Comparison of ENCODE assay signal across 8 cellular contexts in genomic region chr12:49974231-49974675, GRCh38. TPM values are rescaled to one million over a fixed set of nuclear protein-coding genes. Genes with fewer than 3 reads are reported as not detected.
A peak's percentile ranks its signal among the peaks of the same experiment; 100 is the strongest.
DNase-seq lines count a peak whose midpoint lies in the region; ATAC-seq, FAIRE-seq and TF ChIP-seq lines count a peak whose summit lies in the region.

No MANE protein-coding gene starts in this region.

- BruUV-seq in HepG2 (replicated peaks; lab: Mats Ljungman, UMichigan), result no TSS peak

- TF ChIP-seq CTCF in colonic mucosa (IDR thresholded peaks at IDR 0.05) (peak; percentile 30), HepG2 (CRISPR knock-in tag; IDR thresholded peaks at IDR 0.05) (peak; percentile 93)

- H3K27me3 ChIP-seq in colonic mucosa, result no peaks in the 10 kb centered on the region
- peaks cover 1 to 34% of the 10 kb centered on the region in 2 experiments for H3K27me3 ChIP-seq in HepG2 (ENCODE audit: control insufficient read depth in 1 of 2, insufficient read depth in 2 of 2, low read length in 2 of 2)
- no peaks in the 10 kb centered on the region for H3K27me3 ChIP-seq in aorta (ENCODE audit: control insufficient read depth in 1 of 2, insufficient read depth in 2 of 2, low read length in 1 of 2)

- no peaks in the 10 kb centered on the region for H3K27me3 Mint-ChIP-seq in activated T-cell treated with anti-CD3 and anti-CD28 coated beads, Interleukin-2, amount 50 U/mL, for 4 hours (ENCODE audit: low read depth)

- H3K36me3 Mint-ChIP-seq in activated T-cell treated with anti-CD3 and anti-CD28 coated beads, Interleukin-2, amount 50 U/mL, for 4 hours (ENCODE audit: insufficient read depth), result no peaks in the 10 kb centered on the region

- H3K27ac ChIP-seq in colonic mucosa (no peak overlapping the region), HepG2 (ENCODE audit: extremely low read length, insufficient read depth, low read length) (no peak overlapping the region), aorta (ENCODE audit: low read depth in 1 of 2, low read length in 2 of 2) (no peak overlapping the region)

- TF ChIP-seq RAD21 in HepG2 (CRISPR knock-in tag; IDR thresholded peaks at IDR 0.05), result peak; percentile 85

- POLR2A ChIA-PET in HepG2 (lab: Yijun Ruan, JAX), result interaction anchor here (1.0 to 1.3 kb wide), 2 partner anchors 9 to 110 kb away, joined by 4 to 6 read pairs; partner anchors contain the start of gene SMARCD1

- no peaks in the 10 kb centered on the region for H3K4me1 ChIP-seq in colonic mucosa
- H3K4me1 ChIP-seq in HepG2 (ENCODE audit: insufficient read depth, low read length), result peaks cover 56% of the 10 kb centered on the region
- H3K4me1 ChIP-seq in aorta (ENCODE audit: control insufficient read depth in 1 of 2, insufficient read depth in 2 of 2, low read length in 2 of 2), result no peaks in the 10 kb centered on the region

- H3K9ac ChIP-seq in colonic mucosa (ENCODE audit: low read depth in 2 of 2, low read length in 2 of 2) (peak overlapping the region in 1 of 2 donors; percentile 43), HepG2 (ENCODE audit: insufficient read depth, low read depth, low read length) (no peak overlapping the region)

- ATAC-seq in HepG2 (peak; percentile 87), aorta (ENCODE audit: low FRiP score) (peak; percentile 74), GM18907 (IDR thresholded peaks at IDR 0.05; ENCODE audit: unreplicated experiment) (no peak)
- no peak for ATAC-seq in activated T-cell treated with anti-CD3 and anti-CD28 coated beads, Interleukin-2, amount 50 U/mL, for 4 hours

- H2AFZ ChIP-seq in HepG2 (ENCODE audit: low read length), result no peak overlapping the region

- no peak for TF ChIP-seq POLR2A in HepG2 (IDR thresholded peaks at IDR 0.05; ENCODE audit: insufficient read depth in 1 of 2, low read depth in 2 of 2, low read length in 2 of 2)

- H3K9me3 Mint-ChIP-seq in activated T-cell treated with anti-CD3 and anti-CD28 coated beads, Interleukin-2, amount 50 U/mL, for 4 hours, result no peaks in the 10 kb centered on the region

- peak; percentile 61 for FAIRE-seq in HepG2 (lab: Jason Lieb, UNC)

- no peaks in the 10 kb centered on the region for H3K36me3 ChIP-seq in colonic mucosa
- H3K36me3 ChIP-seq in HepG2 (replicated peaks in 1 of 2; ENCODE audit: control insufficient read depth in 1 of 2, insufficient read depth in 2 of 2, low read length in 2 of 2), result no peaks in the 10 kb centered on the region
- H3K36me3 ChIP-seq in aorta (ENCODE audit: control insufficient read depth in 1 of 2, insufficient read depth in 2 of 2, low read length in 1 of 2), result no peaks in the 10 kb centered on the region

- no peak for TF ChIP-seq EP300 in HepG2 (IDR thresholded peaks at IDR 0.05; ENCODE audit: low read depth in 2 of 2, low read length in 2 of 2)
- no peak for TF ChIP-seq EP300 in HepG2 (CRISPR knock-in tag; IDR thresholded peaks at IDR 0.05; ENCODE audit: borderline replicate concordance)

- in situ Hi-C loops in HepG2 (cut with HindIII; ENCODE audit: extremely low pct_ligation_motif_present, low pct_unique_long_range_greater_than_20kb), result loop anchor here (5.0 kb wide), 1 partner anchor 83 kb away; the partner anchor contains the start of gene ASIC1

- H4K20me1 ChIP-seq in HepG2 (ENCODE audit: insufficient read depth, low read length), result no peaks in the 10 kb centered on the region

- no peaks in the 10 kb centered on the region for H3K9me3 ChIP-seq in colonic mucosa
- H3K9me3 ChIP-seq in HepG2 (ENCODE audit: low read length), result no peaks in the 10 kb centered on the region
- no peaks in the 10 kb centered on the region for H3K9me3 ChIP-seq in aorta (ENCODE audit: control insufficient read depth, low read length)

- no CpG with 5 or more reads among the region's 15 CpGs for WGBS in HepG2 (ENCODE audit: low lambda C conversion rate)
- 34 to 36% methylated on average over 15 of the region's 15 CpGs for WGBS in aorta, 2 donors

- H3K4me3 ChIP-seq in colonic mucosa, result no peak overlapping the region
- peak overlapping the region in 1 of 3 experiments; percentile 63; a peak in 1 of 6 replicates for H3K4me3 ChIP-seq in HepG2 (replicated peaks in 1 of 3; ENCODE audit: insufficient read depth in 1 of 3, low read depth in 2 of 3, low read length in 3 of 3)
- no peak overlapping the region for H3K4me3 ChIP-seq in aorta (ENCODE audit: low read length in 2 of 2)

- H3K4me1 Mint-ChIP-seq in activated T-cell treated with anti-CD3 and anti-CD28 coated beads, Interleukin-2, amount 50 U/mL, for 4 hours (ENCODE audit: low read depth), result no peaks in the 10 kb centered on the region

- no peaks in the 10 kb centered on the region for H3K79me2 ChIP-seq in HepG2 (ENCODE audit: insufficient read depth, low read length)

- peak overlapping the region; percentile 75 for H3K4me2 ChIP-seq in HepG2 (ENCODE audit: low read depth, low read length)

- peak; percentile 60 for DNase-seq in activated effector memory CD4-positive, alpha-beta T cell treated with anti-CD3 and anti-CD28 coated beads, Interleukin-2, amount 50 U/mL, for 16 hours
- DNase-seq in activated effector memory CD4-positive, alpha-beta T cell treated with Interleukin-2 at 50 U/mL for 16 hours, result no peak
- DNase-seq in colonic mucosa (peak; percentile 43), HepG2 (ENCODE audit: low spot score) (peak; percentile 58), aorta (peak; percentile 85 to 87)
- no peak for DNase-seq in activated T-cell treated with anti-CD3 and anti-CD28 coated beads, Interleukin-2, amount 50 U/mL, for 4 hours
- no peak for DNase-seq in activated CD4-positive, alpha-beta T cell treated with anti-CD3 and anti-CD28 coated beads for 4 hours

- intact Hi-C loops in colonic mucosa (cut with DNase I), result loop anchor here (5.0 kb wide), 1 partner anchor 93 kb away; no protein-coding TSS in a partner anchor
- intact Hi-C loops in HepG2 (cut with micrococcal nuclease; ENCODE audit: unreplicated experiment), result no loop called here
- intact Hi-C loops in aorta (cut with DNase I), result no loop called here

- H3K4me3 Mint-ChIP-seq in activated T-cell treated with anti-CD3 and anti-CD28 coated beads, Interleukin-2, amount 50 U/mL, for 4 hours, result no peak overlapping the region

- CTCF ChIA-PET in HepG2 (lab: Yijun Ruan, JAX; ENCODE audit: low intra/inter-chr PET ratio, low total read pairs), result interaction anchor here (0.6 to 1.4 kb wide), 4 partner anchors 24 to 101 kb away, joined by 3 to 4 read pairs (median 4); no protein-coding TSS in a partner anchor

RNA-seq across cellular contexts. Expression of gene AQP6, which starts 1.5 kb away (rescaled TPM):
- total RNA-seq in colonic mucosa, result not detected
- total RNA-seq in HepG2 (2016; rRNA removed; fragmentation: Illumina TruSeq; extraction: Trizol), result 0.51 and 1.3 TPM in 2 replicates
- 0.20 and 0.35 TPM in 2 replicates for total RNA-seq in HepG2 (2016; cell fraction: cytosol; rRNA removed; fragmentation: Illumina TruSeq; extraction: Trizol; ENCODE audit: low read depth)
- total RNA-seq in HepG2 (2016; cell fraction: insoluble cytoplasmic fraction; rRNA removed; fragmentation: Illumina TruSeq; extraction: Trizol), result 0.54 and 1.1 TPM in 2 replicates
- total RNA-seq in HepG2 (2016; cell fraction: membrane; rRNA removed; fragmentation: Illumina TruSeq; extraction: Trizol), result 0.55 and 0.59 TPM in 2 replicates
- 0.47 and 0.87 TPM in 2 replicates for total RNA-seq in HepG2 (2016; cell fraction: nucleus; rRNA removed; fragmentation: Illumina TruSeq; extraction: Trizol)
- polyA plus RNA-seq in HepG2 (2011; rRNA removed), result 0.32 and 0.38 TPM in 2 replicates
- polyA plus RNA-seq in HepG2 (2011; cell fraction: cytosol; rRNA removed), result 0.21 and 0.23 TPM in 2 replicates
- 0.64 and 0.79 TPM in 2 replicates for polyA plus RNA-seq in HepG2 (2011; cell fraction: nucleus; rRNA removed)
- polyA plus RNA-seq in HepG2 (2012), result 0.43 and 0.78 TPM in 2 replicates
- polyA plus RNA-seq in HepG2 (2016; cell fraction: cytosol; fragmentation: Illumina TruSeq; extraction: Trizol; ENCODE audit: low read depth), result 0.23 and 0.31 TPM in 2 replicates
- polyA plus RNA-seq in HepG2 (2016; cell fraction: insoluble cytoplasmic fraction; fragmentation: Illumina TruSeq; extraction: Trizol; ENCODE audit: low read depth), result 0.48 and 0.69 TPM in 2 replicates
- polyA plus RNA-seq in HepG2 (2016; cell fraction: membrane; fragmentation: Illumina TruSeq; extraction: Trizol; ENCODE audit: low read depth), result 0.23 and 0.48 TPM in 2 replicates
- polyA plus RNA-seq in HepG2 (2016; cell fraction: nucleus; fragmentation: Illumina TruSeq; extraction: Trizol; ENCODE audit: insufficient read depth, low read depth), result 1.6 and 2.3 TPM in 2 replicates
- polyA minus RNA-seq in HepG2 (2011; rRNA and poly(A)+ RNA removed; ENCODE audit: low replicate concordance), result 0.16 and 0.48 TPM in 2 replicates
- not detected in 2 replicates for polyA minus RNA-seq in HepG2 (2011; cell fraction: cytosol; rRNA and poly(A)+ RNA removed)
- polyA minus RNA-seq in HepG2 (2011; cell fraction: nucleus; rRNA and poly(A)+ RNA removed), result 0.25 TPM in 1 of 2 replicates, not detected in the other
- under 1 TPM in 1 of 2 donors, not detected in 1; 0.39 TPM for total RNA-seq in aorta
- not detected for polyA plus RNA-seq in aorta
- not detected for total RNA-seq in activated T-cell treated with anti-CD3 and anti-CD28 coated beads, Interleukin-2, amount 50 U/mL, for 4 hours

RNA-seq across cellular contexts. Expression of gene AQP5, which starts 12.6 kb away (rescaled TPM):
- total RNA-seq in colonic mucosa, result not detected
- total RNA-seq in HepG2 (2016; rRNA removed; fragmentation: Illumina TruSeq; extraction: Trizol), result not detected in 2 replicates
- not detected in 2 replicates for total RNA-seq in HepG2 (2016; cell fraction: cytosol; rRNA removed; fragmentation: Illumina TruSeq; extraction: Trizol; ENCODE audit: low read depth)
- not detected in 2 replicates for total RNA-seq in HepG2 (2016; cell fraction: insoluble cytoplasmic fraction; rRNA removed; fragmentation: Illumina TruSeq; extraction: Trizol)
- total RNA-seq in HepG2 (2016; cell fraction: membrane; rRNA removed; fragmentation: Illumina TruSeq; extraction: Trizol), result not detected in 2 replicates
- not detected in 2 replicates for total RNA-seq in HepG2 (2016; cell fraction: nucleus; rRNA removed; fragmentation: Illumina TruSeq; extraction: Trizol)
- not detected in 2 replicates for polyA plus RNA-seq in HepG2 (2011; rRNA removed)
- polyA plus RNA-seq in HepG2 (2011; cell fraction: cytosol; rRNA removed), result not detected in 2 replicates
- polyA plus RNA-seq in HepG2 (2011; cell fraction: nucleus; rRNA removed), result not detected in 2 replicates
- not detected in 2 replicates for polyA plus RNA-seq in HepG2 (2012)
- not detected in 2 replicates for polyA plus RNA-seq in HepG2 (2016; cell fraction: cytosol; fragmentation: Illumina TruSeq; extraction: Trizol; ENCODE audit: low read depth)
- not detected in 2 replicates for polyA plus RNA-seq in HepG2 (2016; cell fraction: insoluble cytoplasmic fraction; fragmentation: Illumina TruSeq; extraction: Trizol; ENCODE audit: low read depth)
- polyA plus RNA-seq in HepG2 (2016; cell fraction: membrane; fragmentation: Illumina TruSeq; extraction: Trizol; ENCODE audit: low read depth), result not detected in 2 replicates
- not detected in 2 replicates for polyA plus RNA-seq in HepG2 (2016; cell fraction: nucleus; fragmentation: Illumina TruSeq; extraction: Trizol; ENCODE audit: insufficient read depth, low read depth)
- 0.82 TPM in 1 of 2 replicates, not detected in the other for polyA minus RNA-seq in HepG2 (2011; rRNA and poly(A)+ RNA removed; ENCODE audit: low replicate concordance)
- not detected in 2 replicates for polyA minus RNA-seq in HepG2 (2011; cell fraction: cytosol; rRNA and poly(A)+ RNA removed)
- not detected in 2 replicates for polyA minus RNA-seq in HepG2 (2011; cell fraction: nucleus; rRNA and poly(A)+ RNA removed)
- 1 to 10 TPM in 1 of 2 donors, not detected in 1; 1.2 TPM for total RNA-seq in aorta
- polyA plus RNA-seq in aorta, result under 1 TPM in 1 of 2 donors, not detected in 1; 0.08 TPM
- total RNA-seq in activated T-cell treated with anti-CD3 and anti-CD28 coated beads, Interleukin-2, amount 50 U/mL, for 4 hours, result not detected

RNA-seq across cellular contexts. Expression of gene AQP2, which starts 23.7 kb away (rescaled TPM):
- total RNA-seq in colonic mucosa, result not detected
- not detected in 2 replicates for total RNA-seq in HepG2 (2016; rRNA removed; fragmentation: Illumina TruSeq; extraction: Trizol)
- total RNA-seq in HepG2 (2016; cell fraction: cytosol; rRNA removed; fragmentation: Illumina TruSeq; extraction: Trizol; ENCODE audit: low read depth), result not detected in 2 replicates
- total RNA-seq in HepG2 (2016; cell fraction: insoluble cytoplasmic fraction; rRNA removed; fragmentation: Illumina TruSeq; extraction: Trizol), result not detected in 2 replicates
- total RNA-seq in HepG2 (2016; cell fraction: membrane; rRNA removed; fragmentation: Illumina TruSeq; extraction: Trizol), result not detected in 2 replicates
- total RNA-seq in HepG2 (2016; cell fraction: nucleus; rRNA removed; fragmentation: Illumina TruSeq; extraction: Trizol), result not detected in 2 replicates
- polyA plus RNA-seq in HepG2 (2011; rRNA removed), result not detected in 2 replicates
- not detected in 2 replicates for polyA plus RNA-seq in HepG2 (2011; cell fraction: cytosol; rRNA removed)
- polyA plus RNA-seq in HepG2 (2011; cell fraction: nucleus; rRNA removed), result not detected in 2 replicates
- not detected in 2 replicates for polyA plus RNA-seq in HepG2 (2012)
- polyA plus RNA-seq in HepG2 (2016; cell fraction: cytosol; fragmentation: Illumina TruSeq; extraction: Trizol; ENCODE audit: low read depth), result not detected in 2 replicates
- polyA plus RNA-seq in HepG2 (2016; cell fraction: insoluble cytoplasmic fraction; fragmentation: Illumina TruSeq; extraction: Trizol; ENCODE audit: low read depth), result not detected in 2 replicates
- not detected in 2 replicates for polyA plus RNA-seq in HepG2 (2016; cell fraction: membrane; fragmentation: Illumina TruSeq; extraction: Trizol; ENCODE audit: low read depth)
- polyA plus RNA-seq in HepG2 (2016; cell fraction: nucleus; fragmentation: Illumina TruSeq; extraction: Trizol; ENCODE audit: insufficient read depth, low read depth), result not detected in 2 replicates
- not detected in 2 replicates for polyA minus RNA-seq in HepG2 (2011; rRNA and poly(A)+ RNA removed; ENCODE audit: low replicate concordance)
- not detected in 2 replicates for polyA minus RNA-seq in HepG2 (2011; cell fraction: cytosol; rRNA and poly(A)+ RNA removed)
- not detected in 2 replicates for polyA minus RNA-seq in HepG2 (2011; cell fraction: nucleus; rRNA and poly(A)+ RNA removed)
- total RNA-seq in aorta, result under 1 TPM in 1 of 2 donors, not detected in 1; 0.21 TPM
- not detected for polyA plus RNA-seq in aorta
- total RNA-seq in activated T-cell treated with anti-CD3 and anti-CD28 coated beads, Interleukin-2, amount 50 U/mL, for 4 hours, result not detected

RNA-seq across cellular contexts. Expression of gene RACGAP1, which starts 51.0 kb away (rescaled TPM):
- 10 to 100 TPM; 36.2 to 83.8 TPM for total RNA-seq in colonic mucosa
- total RNA-seq in HepG2 (2016; rRNA removed; fragmentation: Illumina TruSeq; extraction: Trizol), result 57.9 and 95.5 TPM in 2 replicates
- total RNA-seq in HepG2 (2016; cell fraction: cytosol; rRNA removed; fragmentation: Illumina TruSeq; extraction: Trizol; ENCODE audit: low read depth), result 19.2 and 25.1 TPM in 2 replicates
- total RNA-seq in HepG2 (2016; cell fraction: insoluble cytoplasmic fraction; rRNA removed; fragmentation: Illumina TruSeq; extraction: Trizol), result 56.8 and 91.5 TPM in 2 replicates
- total RNA-seq in HepG2 (2016; cell fraction: membrane; rRNA removed; fragmentation: Illumina TruSeq; extraction: Trizol), result 22.2 and 24.7 TPM in 2 replicates
- 29.8 and 36.8 TPM in 2 replicates for total RNA-seq in HepG2 (2016; cell fraction: nucleus; rRNA removed; fragmentation: Illumina TruSeq; extraction: Trizol)
- 14.0 and 16.7 TPM in 2 replicates for polyA plus RNA-seq in HepG2 (2011; rRNA removed)
- 11.8 and 12.2 TPM in 2 replicates for polyA plus RNA-seq in HepG2 (2011; cell fraction: cytosol; rRNA removed)
- polyA plus RNA-seq in HepG2 (2011; cell fraction: nucleus; rRNA removed), result 15.3 and 17.4 TPM in 2 replicates
- polyA plus RNA-seq in HepG2 (2012), result 13.0 and 24.8 TPM in 2 replicates
- 3.3 and 3.8 TPM in 2 replicates for polyA plus RNA-seq in HepG2 (2016; cell fraction: cytosol; fragmentation: Illumina TruSeq; extraction: Trizol; ENCODE audit: low read depth)
- 55.6 and 59.8 TPM in 2 replicates for polyA plus RNA-seq in HepG2 (2016; cell fraction: insoluble cytoplasmic fraction; fragmentation: Illumina TruSeq; extraction: Trizol; ENCODE audit: low read depth)
- polyA plus RNA-seq in HepG2 (2016; cell fraction: membrane; fragmentation: Illumina TruSeq; extraction: Trizol; ENCODE audit: low read depth), result 8.3 and 9.6 TPM in 2 replicates
- polyA plus RNA-seq in HepG2 (2016; cell fraction: nucleus; fragmentation: Illumina TruSeq; extraction: Trizol; ENCODE audit: insufficient read depth, low read depth), result 35.4 and 37.2 TPM in 2 replicates
- polyA minus RNA-seq in HepG2 (2011; rRNA and poly(A)+ RNA removed; ENCODE audit: low replicate concordance), result 65.5 and 353 TPM in 2 replicates
- polyA minus RNA-seq in HepG2 (2011; cell fraction: cytosol; rRNA and poly(A)+ RNA removed), result 20.2 and 21.7 TPM in 2 replicates
- polyA minus RNA-seq in HepG2 (2011; cell fraction: nucleus; rRNA and poly(A)+ RNA removed), result 17.5 and 21.2 TPM in 2 replicates
- total RNA-seq in aorta, result 10 to 100 TPM in 1 of 2 donors, 1 to 10 TPM in 1; 8.0 to 10.1 TPM
- 1 to 10 TPM; 4.6 to 7.9 TPM for polyA plus RNA-seq in aorta
- total RNA-seq in activated T-cell treated with anti-CD3 and anti-CD28 coated beads, Interleukin-2, amount 50 U/mL, for 4 hours, result 10 to 100 TPM; 22.6 to 26.0 (median 25.6) TPM

Comparison
In these comparisons a context has a peak if more than half of its experiments do, and no peak if none do; other contexts are left out.
1. DNase-seq: peak in activated effector memory CD4-positive, alpha-beta T cell treated with anti-CD3 and anti-CD28 coated beads, Interleukin-2, amount 50 U/mL, for 16 hours (single experiment), colonic mucosa (single experiment), HepG2 (single experiment) and aorta (2 of 2); none in activated effector memory CD4-positive, alpha-beta T cell treated with Interleukin-2 at 50 U/mL for 16 hours (single experiment), activated T-cell treated with anti-CD3 and anti-CD28 coated beads, Interleukin-2, amount 50 U/mL, for 4 hours (single experiment) and activated CD4-positive, alpha-beta T cell treated with anti-CD3 and anti-CD28 coated beads for 4 hours (0 of 2).
2. ATAC-seq: peak in HepG2 (single experiment) and aorta (single experiment); none in activated T-cell treated with anti-CD3 and anti-CD28 coated beads, Interleukin-2, amount 50 U/mL, for 4 hours (0 of 2) and GM18907 (single experiment).